In genomic region chr3:52770581-52771333, GRCh38 we compare ENCODE assay signal across 9 cellular contexts. TPM values are rescaled to one million over a fixed set of nuclear protein-coding genes. Genes with fewer than 3 reads are reported as not detected.
DNase-seq lines count a peak whose midpoint lies in the region; ATAC-seq, FAIRE-seq and TF ChIP-seq lines count a peak whose summit lies in the region.
"Had no signal": no experiment of that assay in that cellular context is flagged by ENCODE, and none has a peak within 500 bp of the region (broad histone marks: within the 10 kb centered on the region; RNA-seq: fewer than 3 reads in every experiment).

NEK4 (minus strand) TSS chr3:52770940; CDS start chr3:52770746, 194 bp downstream.

- ATAC-seq in GM19043 (IDR thresholded peaks at IDR 0.05; ENCODE audit: low read depth, unreplicated experiment) (peak; percentile 97), HG03354 (IDR thresholded peaks at IDR 0.05; ENCODE audit: poor library complexity, severe bottlenecking, unreplicated experiment) (peak; percentile 96)
- peak; percentile 96 to 97 for ATAC-seq in activated CD4-positive, CD25-positive, alpha-beta regulatory T cell treated with anti-CD3 and anti-CD28 coated beads, Interleukin-2, amount 50 U/mL, for 24 hours

- peaks cover 0 to 2% of the 10 kb centered on the region in 2 experiments for H3K36me3 ChIP-seq in keratinocyte (ENCODE audit: control insufficient read depth in 2 of 2, extremely low read depth in 1 of 2, insufficient read depth in 2 of 2, low read length in 2 of 2)

- peak within 1 kb of the TSS; percentile 94 for H2AFZ ChIP-seq in keratinocyte (ENCODE audit: control insufficient read depth, low read length)

- peak within 1 kb of the TSS; percentile 71 to 85 (median 81) for H3K4me3 ChIP-seq in keratinocyte (ENCODE audit: control insufficient read depth in 2 of 3, extremely low read depth in 1 of 3, insufficient read depth in 2 of 3, low read depth in 1 of 3, low read length in 3 of 3)

- H3K4me2 ChIP-seq in keratinocyte (ENCODE audit: control insufficient read depth, extremely low read depth, insufficient read depth, low read depth, low read length): peak within 1 kb of the TSS; percentile 96

- no peaks in the 10 kb centered on the region for H4K20me1 ChIP-seq in keratinocyte (ENCODE audit: control insufficient read depth, extremely low read depth, insufficient read depth, low read length)

- no peaks in the 10 kb centered on the region for H3K9me1 ChIP-seq in keratinocyte (ENCODE audit: control insufficient read depth, extremely low read depth, insufficient read depth, low read length)

- TF ChIP-seq CTCF in keratinocyte (optimal IDR thresholded peaks at IDR 0.05 in 1 of 3, IDR thresholded peaks at IDR 0.05 in 1 of 3, conservative IDR thresholded peaks at IDR 0.05 in 1 of 3; ENCODE audit: extremely low read depth in 1 of 3, insufficient read depth in 2 of 3, low read length in 3 of 3): peak in 1 of 3 experiments; percentile 3

- peaks cover 16% of the 10 kb centered on the region for H3K79me2 ChIP-seq in keratinocyte (ENCODE audit: control insufficient read depth, insufficient read depth, low read length)

- H3K27ac ChIP-seq in keratinocyte (ENCODE audit: control insufficient read depth, insufficient read depth, low read length): peak within 1 kb of the TSS; percentile 65

- no peaks in the 10 kb centered on the region for H3K9me3 ChIP-seq in keratinocyte (ENCODE audit: control insufficient read depth, low read depth, low read length)

- FAIRE-seq in keratinocyte (lab: Jason Lieb, UNC): peak; percentile 48
- FAIRE-seq: colon had no signal

- dilution Hi-C loops in keratinocyte (cut with MboI; ENCODE audit: extremely low pct_ligation_motif_present, low sequenced_read_pairs): no loop called here

- H3K9ac ChIP-seq in keratinocyte (ENCODE audit: control insufficient read depth, extremely low read depth, insufficient read depth, low read length): peak within 1 kb of the TSS; percentile 79

- H3K27me3 ChIP-seq in keratinocyte (ENCODE audit: control insufficient read depth, extremely low read depth, insufficient read depth, low read length): no peaks in the 10 kb centered on the region

- DNase-seq in AML-193 (lab: John Stamatoyannopoulos, UW) (peak; percentile 91 to 92), NCI-H446 treated with DMSO at 0.1 percent for 48 hours (lab: John Stamatoyannopoulos, UW) (peak; percentile 75), cerebellar cortex (ENCODE audit: low spot score) (peak; percentile 92), keratinocyte (ENCODE audit: low read depth, low spot score) (peak; percentile 32)
- peak; percentile 78 to 87 (median 81) for DNase-seq in stimulated activated CD4-positive, alpha-beta T cell treated with anti-CD3 and anti-CD28 coated beads, Interleukin-12 subunit alpha, Interleukin-12 subunit beta, amount 100 ng/mL, for 48 hours (ENCODE audit: low read depth in 2 of 3, low spot score in 1 of 3)

- peaks cover 11% of the 10 kb centered on the region for H3K4me1 ChIP-seq in keratinocyte (ENCODE audit: control insufficient read depth, extremely low read depth, insufficient read depth, low read length)

RNA-seq across cellular contexts. Expression of gene NEK4, which starts in this region (rescaled TPM):
- polyA plus RNA-seq in keratinocyte: 11.1 to 15.2 TPM (median 13.6 TPM) in 3 replicates
- polyA plus RNA-seq in keratinocyte (2011; ENCODE audit: low read depth): 2.5 TPM
- 8.7 and 12.6 TPM in 2 replicates for polyA plus RNA-seq in keratinocyte (2011; cell fraction: cytosol; rRNA removed)
- polyA plus RNA-seq in keratinocyte (2011; cell fraction: nucleus; rRNA removed): 12.9 and 13.6 TPM in 2 replicates
- polyA plus RNA-seq in keratinocyte (2012; ENCODE audit: low replicate concordance): 5.3 and 11.4 TPM in 2 replicates
- 10.9 to 19.8 TPM (median 13.8 TPM) in 3 replicates for polyA minus RNA-seq in keratinocyte
- polyA minus RNA-seq in keratinocyte (2011; cell fraction: cytosol; rRNA and poly(A)+ RNA removed): 16.3 TPM
- polyA minus RNA-seq in keratinocyte (2011; cell fraction: nucleus; rRNA and poly(A)+ RNA removed): 10.4 and 18.8 TPM in 2 replicates

Comparison
In these comparisons a context has a peak if more than half of its experiments do, and no peak if none do; other contexts are left out.
1. Peak in every context shown above with its lines: DNase-seq, ATAC-seq, H3K4me3 ChIP-seq and H3K27ac ChIP-seq.
2. DNase-seq: peak in every context shown above with its lines; median percentile 92 in cerebellar cortex; 92 in AML-193; 81 in stimulated activated CD4-positive, alpha-beta T cell treated with anti-CD3 and anti-CD28 coated beads, Interleukin-12 subunit alpha, Interleukin-12 subunit beta, amount 100 ng/mL, for 48 hours; 75 in NCI-H446 treated with DMSO at 0.1 percent for 48 hours; 32 in keratinocyte.